ENCODE assay signal across 9 cellular contexts in the genomic region with DNA sequence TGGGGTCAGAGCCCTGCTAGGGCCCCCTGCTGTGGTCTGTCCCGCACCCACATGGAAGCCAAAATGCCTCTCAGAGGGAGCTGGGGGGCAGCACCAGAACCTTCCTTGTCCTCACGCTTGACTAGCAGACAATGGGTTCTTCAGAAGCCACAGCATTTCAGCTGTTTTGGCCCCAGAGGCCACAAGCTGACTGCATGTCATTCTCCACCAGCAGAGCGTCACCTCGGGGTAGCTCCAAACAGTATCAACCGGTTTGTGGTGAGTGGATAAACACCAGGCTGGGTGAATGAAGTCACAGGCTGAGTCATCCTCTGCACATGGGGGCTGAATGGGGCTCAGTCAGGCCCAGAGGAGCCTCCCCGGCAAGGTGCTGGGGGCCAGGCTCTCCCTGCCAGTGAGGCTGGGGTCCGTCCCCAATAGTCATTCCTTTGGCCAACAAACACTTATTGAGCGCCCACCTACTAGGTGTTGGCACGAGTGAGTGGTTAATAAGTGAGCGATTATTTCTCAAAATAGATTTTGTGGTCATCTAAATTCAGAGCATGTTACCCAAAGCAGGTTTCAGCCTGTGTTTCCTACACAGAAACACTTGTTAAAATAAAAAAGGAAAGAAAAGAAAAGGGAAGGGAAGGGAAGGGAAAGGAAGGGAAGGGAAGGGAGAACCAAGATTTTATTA. TPM values are rescaled to one million over a fixed set of nuclear protein-coding genes. Genes with fewer than 3 reads are reported as not detected.
DNase-seq lines count a peak whose midpoint lies in the region; ATAC-seq and TF ChIP-seq lines count a peak whose summit lies in the region.
"Had no signal": no experiment of that assay in that cellular context is flagged by ENCODE, and none has a peak within 500 bp of the region (broad histone marks: within the 10 kb centered on the region; RNA-seq: fewer than 3 reads in every experiment).

No MANE protein-coding gene starts in this region.

- ATAC-seq in GM18873 (IDR thresholded peaks at IDR 0.05; ENCODE audit: low FRiP score, unreplicated experiment) = peak; percentile 94
- ATAC-seq in HG02973 (IDR thresholded peaks at IDR 0.05; ENCODE audit: unreplicated experiment) = peak; percentile 89
- peak; percentile 73; the same call in 1 of the 2 replicates for ATAC-seq in Panc1
- ATAC-seq in left colon = no peak

- intact Hi-C loops in Panc1 (cut with micrococcal nuclease; ENCODE audit: unreplicated experiment) (no loop called here), prostate gland (cut with DNase I) (no loop called here), left colon (cut with DNase I, micrococcal nuclease) (no loop called here)

- H3K9me3 ChIP-seq in BLaER1 treated with 17β-estradiol and CSF1 and Interleukin-3, amounts not matched to agents 10 nM and 100 nM (replicated peaks in 1 of 11) = no peaks in the 10 kb centered on the region
- H3K9me3 ChIP-seq in Panc1 (ENCODE audit: control insufficient read depth, insufficient read depth, low read depth, low read length) (no peaks in the 10 kb centered on the region), prostate gland (no peaks in the 10 kb centered on the region)

- no TSS peak for BruUV-seq in Panc1 (replicated peaks; lab: Mats Ljungman, UMichigan)

- H4K20me1 ChIP-seq in BLaER1 treated with 17β-estradiol and CSF1 and Interleukin-3, amounts not matched to agents 10 nM and 100 nM = peaks cover 0 to 9% (median 0%) of the 10 kb centered on the region in 11 experiments; a peak in 2 of 22 replicates

- H3K9ac ChIP-seq in BLaER1 treated with 17β-estradiol and CSF1 and Interleukin-3, amounts not matched to agents 10 nM and 100 nM = peak overlapping the region in 7 of 11 experiments; percentile 10 to 52 (median 30); a peak in 8 of 22 replicates

- no peaks in the 10 kb centered on the region for H3K36me3 ChIP-seq in BLaER1 treated with 17β-estradiol and CSF1 and Interleukin-3, amounts not matched to agents 10 nM and 100 nM
- H3K36me3 ChIP-seq in Panc1 (ENCODE audit: control insufficient read depth, insufficient read depth, low read length) (no peaks in the 10 kb centered on the region), prostate gland (no peaks in the 10 kb centered on the region)

- WGBS in prostate gland = 46% methylated on average over 10 of the region's 10 CpGs

- H3K27me3 ChIP-seq in BLaER1 treated with 17β-estradiol and CSF1 and Interleukin-3, amounts not matched to agents 10 nM and 100 nM = peaks cover 19 to 44% (median 42%) of the 10 kb centered on the region in 11 experiments
- H3K27me3 ChIP-seq in Panc1 (ENCODE audit: control insufficient read depth, insufficient read depth, low read length) (no peaks in the 10 kb centered on the region; the same call in 1 of the 2 replicates), prostate gland (replicated peaks; ENCODE audit: insufficient read depth) (peaks cover 2% of the 10 kb centered on the region)

- H3K4me1 ChIP-seq in BLaER1 treated with 17β-estradiol and CSF1 and Interleukin-3, amounts not matched to agents 10 nM and 100 nM = peaks cover 36 to 47% (median 41%) of the 10 kb centered on the region in 10 experiments
- H3K4me1 ChIP-seq in Panc1 (ENCODE audit: control insufficient read depth, insufficient read depth, low read length) = no peaks in the 10 kb centered on the region
- no peaks in the 10 kb centered on the region for H3K4me1 ChIP-seq in prostate gland (replicated peaks)

- CTCF ChIA-PET in Panc1 (lab: Charles Lee) = no interaction called here

- peak overlapping the region; percentile 61 to 90 (median 77) for H3K4me2 ChIP-seq in BLaER1 treated with 17β-estradiol and CSF1 and Interleukin-3, amounts not matched to agents 10 nM and 100 nM

- TF ChIP-seq POLR2A in prostate gland (IDR thresholded peaks at IDR 0.05) = peak; percentile 19

- H3K4me3 ChIP-seq in BLaER1 treated with 17β-estradiol and CSF1 and Interleukin-3, amounts not matched to agents 10 nM and 100 nM = no peak overlapping the region; a peak in 1 of 20 replicates
- H3K4me3 ChIP-seq in Panc1 (ENCODE audit: low read depth in 2 of 2, low read length in 2 of 2) = no peak overlapping the region
- no peak overlapping the region for H3K4me3 ChIP-seq in choroid plexus epithelial cell (ENCODE audit: low read depth, low read length)
- H3K4me3 ChIP-seq in prostate gland = no peak overlapping the region

- POLR2A ChIA-PET in Panc1 (lab: Charles Lee) = no interaction called here

- TF ChIP-seq CTCF in Panc1 (IDR thresholded peaks at IDR 0.05) (no peak), choroid plexus epithelial cell (conservative IDR thresholded peaks at IDR 0.05; ENCODE audit: low read depth, low read length) (no peak), prostate gland (IDR thresholded peaks at IDR 0.05) (peak in 1 of 4 experiments; percentile 19)

- peak overlapping the region in 10 of 11 experiments; percentile 18 to 59 (median 46); a peak in 18 of 22 replicates for H3K27ac ChIP-seq in BLaER1 treated with 17β-estradiol and CSF1 and Interleukin-3, amounts not matched to agents 10 nM and 100 nM
- no peak overlapping the region for H3K27ac ChIP-seq in Panc1 (ENCODE audit: low read length)
- peak overlapping the region in 1 of 2 donors; percentile 5 for H3K27ac ChIP-seq in prostate gland

- in situ Hi-C loops in Panc1 (cut with HindIII; ENCODE audit: low pct_unique_long_range_greater_than_20kb, low sequenced_read_pairs) = no loop called here

- DNase-seq in Panc1 (ENCODE audit: low read depth, low spot score) (peak; percentile 0), choroid plexus epithelial cell (ENCODE audit: low read depth) (peak; percentile 42), prostate gland (ENCODE audit: low spot score) (peak; percentile 29), OCI-M2 (lab: John Stamatoyannopoulos, UW; ENCODE audit: unreplicated experiment) (no peak), left colon (no peak)

RNA-seq across cellular contexts. Expression of a gene that starts 9.1 kb away (rescaled TPM):
- 0.21 TPM for total RNA-seq in Panc1 (2021; ENCODE audit: unreplicated experiment)
- polyA plus RNA-seq in Panc1 (2012; ENCODE audit: insufficient read length) = not detected
- total RNA-seq in prostate gland = 10 to 100 TPM in 1 of 2 donors, not detected in 1; 10.8 TPM
- not detected for total RNA-seq in left colon

RNA-seq across cellular contexts. Expression of a gene that starts 53.3 kb away (rescaled TPM):
- total RNA-seq in Panc1 (2021; ENCODE audit: unreplicated experiment) (not detected), prostate gland (not detected), left colon (not detected)
- not detected for polyA plus RNA-seq in Panc1 (2012; ENCODE audit: insufficient read length)
- total RNA-seq: lower leg skin had no signal

Comparison
In these comparisons a context has a peak if more than half of its experiments do, and no peak if none do; other contexts are left out.
1. DNase-seq: peak in Panc1 (single experiment), choroid plexus epithelial cell (single experiment) and prostate gland (single experiment); none in OCI-M2 (single experiment) and left colon (0 of 2).